In the genomic region with DNA sequence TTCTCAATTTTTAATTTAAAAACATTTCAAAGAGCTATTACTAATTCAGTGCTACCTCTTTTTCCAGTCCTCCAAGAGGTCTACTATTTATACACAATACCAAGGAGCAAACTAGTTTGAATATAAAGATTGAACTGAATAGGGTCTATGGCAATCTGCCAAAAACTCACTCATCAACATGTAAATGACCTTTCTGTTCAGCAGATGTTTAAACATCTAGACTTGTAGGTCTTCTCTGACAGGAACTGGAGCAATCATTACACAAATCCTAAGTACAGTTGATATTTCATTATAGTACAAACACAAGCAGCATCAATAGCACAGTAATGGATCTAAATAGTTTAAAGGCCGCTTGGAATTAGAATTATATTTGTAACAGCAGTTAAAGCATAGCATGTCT, we compare ENCODE assay signal across 12 cellular contexts. TPM values are rescaled to one million over a fixed set of nuclear protein-coding genes. Genes with fewer than 3 reads are reported as not detected.
DNase-seq lines count a peak whose midpoint lies in the region; ATAC-seq and TF ChIP-seq lines count a peak whose summit lies in the region.
"Had no signal": no experiment of that assay in that cellular context is flagged by ENCODE, and none has a peak within 500 bp of the region (broad histone marks: within the 10 kb centered on the region; RNA-seq: fewer than 3 reads in every experiment).

No MANE protein-coding gene starts in this region.

- H3K4me1 ChIP-seq in spleen, result peaks cover 0 to 32% (median 2%) of the 10 kb centered on the region in 6 donors

- WGBS in spleen, 5 donors, result 86 to 98% (median 95%) methylated on average over 1 of the region's 1 CpG

- H3K27ac Mint-ChIP-seq in stimulated activated effector memory CD8-positive, alpha-beta T cell treated with anti-CD3 and anti-CD28 coated beads, Interleukin-12 subunit alpha, Interleukin-12 subunit beta, amount 100 ng/mL, for 72 hours, result peak overlapping the region; percentile 60
- no peak overlapping the region for H3K27ac Mint-ChIP-seq in mesothelial cell of epicardium

- no peaks in the 10 kb centered on the region for H3K9me3 ChIP-seq in spleen

- no peak for TF ChIP-seq POLR2A in spleen (IDR thresholded peaks at IDR 0.05)

- no peaks in the 10 kb centered on the region for H3K9me3 Mint-ChIP-seq in stimulated activated effector memory CD8-positive, alpha-beta T cell treated with anti-CD3 and anti-CD28 coated beads, Interleukin-12 subunit alpha, Interleukin-12 subunit beta, amount 100 ng/mL, for 72 hours
- H3K9me3 Mint-ChIP-seq in mesothelial cell of epicardium, result no peaks in the 10 kb centered on the region

- no peak overlapping the region for H3K4me3 Mint-ChIP-seq in stimulated activated effector memory CD8-positive, alpha-beta T cell treated with anti-CD3 and anti-CD28 coated beads, Interleukin-12 subunit alpha, Interleukin-12 subunit beta, amount 100 ng/mL, for 72 hours
- H3K4me3 Mint-ChIP-seq in mesothelial cell of epicardium, result no peak overlapping the region

- H3K36me3 ChIP-seq in spleen, result peaks cover 3 to 100% (median 88%) of the 10 kb centered on the region in 6 donors

- no peaks in the 10 kb centered on the region for H3K27me3 ChIP-seq in spleen (replicated peaks in 1 of 7)

- no peak overlapping the region for H3K4me3 ChIP-seq in spleen
- H3K4me3 ChIP-seq: skin epidermis had no signal

- no peak for TF ChIP-seq CTCF in spleen (IDR thresholded peaks at IDR 0.05 in 8 of 11, conservative IDR thresholded peaks at IDR 0.05 in 3 of 11)
- no peak for TF ChIP-seq CTCF in mesothelial cell of epicardium (IDR thresholded peaks at IDR 0.05; ENCODE audit: unreplicated experiment)

- ATAC-seq in stimulated activated effector memory CD8-positive, alpha-beta T cell treated with anti-CD3 and anti-CD28 coated beads, Interleukin-12 subunit alpha, Interleukin-12 subunit beta, amount 100 ng/mL, for 72 hours, result no peak
- ATAC-seq in GM21737 (IDR thresholded peaks at IDR 0.05; ENCODE audit: unreplicated experiment), result no peak

- H3K27me3 Mint-ChIP-seq in mesothelial cell of epicardium (ENCODE audit: low read depth), result no peaks in the 10 kb centered on the region

- H3K27ac ChIP-seq in spleen, result no peak overlapping the region
- H3K27ac ChIP-seq: skin epidermis had no signal

- peaks cover 25% of the 10 kb centered on the region for H3K4me1 Mint-ChIP-seq in stimulated activated effector memory CD8-positive, alpha-beta T cell treated with anti-CD3 and anti-CD28 coated beads, Interleukin-12 subunit alpha, Interleukin-12 subunit beta, amount 100 ng/mL, for 72 hours
- peaks cover 4% of the 10 kb centered on the region for H3K4me1 Mint-ChIP-seq in mesothelial cell of epicardium

- H3K36me3 Mint-ChIP-seq in stimulated activated effector memory CD8-positive, alpha-beta T cell treated with anti-CD3 and anti-CD28 coated beads, Interleukin-12 subunit alpha, Interleukin-12 subunit beta, amount 100 ng/mL, for 72 hours, result peaks cover 98% of the 10 kb centered on the region
- peaks cover 44% of the 10 kb centered on the region for H3K36me3 Mint-ChIP-seq in mesothelial cell of epicardium

- DNase-seq in NCI-H82 (lab: John Stamatoyannopoulos, UW), result peak; percentile 42
- no peak for DNase-seq in NCI-H82 treated with DMSO at 0.1 percent for 48 hours (lab: John Stamatoyannopoulos, UW; ENCODE audit: unreplicated experiment)
- DNase-seq in NCI-H1436 treated with DMSO at 0.1 percent for 48 hours (lab: John Stamatoyannopoulos, UW), result peak; percentile 99
- DNase-seq in NCI-H774 (lab: John Stamatoyannopoulos, UW), result peak; percentile 67
- DNase-seq in stimulated activated effector memory CD8-positive, alpha-beta T cell treated with anti-CD3 and anti-CD28 coated beads, Interleukin-12 subunit alpha, Interleukin-12 subunit beta, amount 100 ng/mL, for 72 hours (ENCODE audit: low spot score in 2 of 2), result no peak
- DNase-seq in spleen, result no peak
- DNase-seq in mesothelial cell of epicardium (ENCODE audit: low spot score in 2 of 2, unreplicated experiment in 2 of 2), result no peak
- DNase-seq: activated naive CD4-positive, alpha-beta T cell; H7; mesendoderm had no signal

- intact Hi-C loops in spleen (cut with DNase I; ENCODE audit: low total_unique reads), result no loop called here

RNA-seq across cellular contexts. Expression of a gene that starts 10.9 kb away (rescaled TPM):
- total RNA-seq in spleen (100 to 1,000 TPM in 2 of 7 donors, 10 to 100 TPM in 5; 81.0 to 101 (median 94.1) TPM), mesothelial cell of epicardium (130 to 131 TPM (median 130 TPM) in 3 replicates)
- polyA plus RNA-seq in spleen, result 10 to 100 TPM; 21.4 to 33.4 (median 24.0) TPM

RNA-seq across cellular contexts. Expression of a gene that starts 34.8 kb away (rescaled TPM):
- 10 to 100 TPM; 24.8 to 53.2 (median 31.0) TPM for total RNA-seq in spleen
- 10 to 100 TPM; 25.1 to 31.6 (median 30.8) TPM for polyA plus RNA-seq in spleen
- 34.2 to 36.3 TPM (median 34.6 TPM) in 3 replicates for total RNA-seq in mesothelial cell of epicardium

Comparison
In these comparisons a context has a peak if more than half of its experiments do, and no peak if none do; other contexts are left out.
1. DNase-seq: peak in NCI-H82 (single experiment), NCI-H1436 treated with DMSO at 0.1 percent for 48 hours (single experiment) and NCI-H774 (single experiment); none in NCI-H82 treated with DMSO at 0.1 percent for 48 hours (single experiment), stimulated activated effector memory CD8-positive, alpha-beta T cell treated with anti-CD3 and anti-CD28 coated beads, Interleukin-12 subunit alpha, Interleukin-12 subunit beta, amount 100 ng/mL, for 72 hours (0 of 2), spleen (single experiment) and mesothelial cell of epicardium (0 of 2).